2 cellular contexts compared by ENCODE assay signal in genomic region chr1:217713223-217713622, GRCh38.
A peak's percentile ranks its signal among the peaks of the same experiment; 100 is the strongest.
TF ChIP-seq lines count a peak whose summit lies in the region.

No MANE protein-coding gene starts in this region.

TF ChIP-seq in HepG2, 621 proteins besides CTCF, POLR2A, EP300 and RAD21:
- TF ChIP-seq HNRNPLL (IDR thresholded peaks at IDR 0.05; ENCODE audit: low read depth, low read length, poor library complexity, severe bottlenecking): no peak
- TF ChIP-seq STAG1 (CRISPR knock-in tag; IDR thresholded peaks at IDR 0.05): no peak
- TF ChIP-seq ZFP90 (CRISPR knock-in tag; IDR thresholded peaks at IDR 0.05; ENCODE audit: borderline replicate concordance): no peak
- TF ChIP-seq FOSL2 (CRISPR knock-in tag; IDR thresholded peaks at IDR 0.05): peak; percentile 32; the same call in 1 of the 2 replicates
- TF ChIP-seq ZNF276 (CRISPR knock-in tag; IDR thresholded peaks at IDR 0.05; ENCODE audit: low read depth): no peak
- no peak for TF ChIP-seq KAT2B (IDR thresholded peaks at IDR 0.05; ENCODE audit: borderline replicate concordance, low read depth, low read length)
- TF ChIP-seq UBTF (CRISPR knock-in tag; IDR thresholded peaks at IDR 0.05): no peak
- no peak for TF ChIP-seq HOXA5 (CRISPR knock-in tag; IDR thresholded peaks at IDR 0.05)
- TF ChIP-seq ZNF451 (CRISPR knock-in tag; IDR thresholded peaks at IDR 0.05): no peak
- TF ChIP-seq ARID3A (IDR thresholded peaks at IDR 0.05; ENCODE audit: low read depth, low read length): no peak
- TF ChIP-seq USF2 (IDR thresholded peaks at IDR 0.05; ENCODE audit: low read depth, low read length): no peak
- TF ChIP-seq USF2 (CRISPR knock-in tag; IDR thresholded peaks at IDR 0.05; ENCODE audit: borderline replicate concordance): no peak
- no peak for TF ChIP-seq IKZF4 (CRISPR knock-in tag; IDR thresholded peaks at IDR 0.05; ENCODE audit: borderline replicate concordance, low read depth, not compliant biosample characterization)
- TF ChIP-seq CEBPB (IDR thresholded peaks at IDR 0.05; ENCODE audit: borderline replicate concordance, low read depth, low read length): peak; percentile 13; the same call in 1 of the 2 replicates
- TF ChIP-seq YEATS4 (CRISPR knock-in tag; IDR thresholded peaks at IDR 0.05; ENCODE audit: borderline replicate concordance): no peak
- TF ChIP-seq MAF1 (CRISPR knock-in tag; IDR thresholded peaks at IDR 0.05; ENCODE audit: borderline replicate concordance): no peak

TF ChIP-seq in H1, 55 proteins besides CTCF, POLR2A, EP300 and RAD21:
- TF ChIP-seq CBX8 (IDR thresholded peaks at IDR 0.05; ENCODE audit: borderline replicate concordance, low read depth, low read length) (no peak), ATF2 (IDR thresholded peaks at IDR 0.05; ENCODE audit: low read length) (no peak), CHD1 (IDR thresholded peaks at IDR 0.05; ENCODE audit: low read depth, low read length) (no peak), ZNF274 (IDR thresholded peaks at IDR 0.05; ENCODE audit: borderline replicate concordance, extremely low read depth, low read length) (no peak), CEBPB (IDR thresholded peaks at IDR 0.05; ENCODE audit: low read depth, low read length) (peak; percentile 48; the same call in 1 of the 2 replicates), EGR1 (IDR thresholded peaks at IDR 0.05; ENCODE audit: borderline replicate concordance, low read depth, low read length) (no peak)
